In the genomic region with DNA sequence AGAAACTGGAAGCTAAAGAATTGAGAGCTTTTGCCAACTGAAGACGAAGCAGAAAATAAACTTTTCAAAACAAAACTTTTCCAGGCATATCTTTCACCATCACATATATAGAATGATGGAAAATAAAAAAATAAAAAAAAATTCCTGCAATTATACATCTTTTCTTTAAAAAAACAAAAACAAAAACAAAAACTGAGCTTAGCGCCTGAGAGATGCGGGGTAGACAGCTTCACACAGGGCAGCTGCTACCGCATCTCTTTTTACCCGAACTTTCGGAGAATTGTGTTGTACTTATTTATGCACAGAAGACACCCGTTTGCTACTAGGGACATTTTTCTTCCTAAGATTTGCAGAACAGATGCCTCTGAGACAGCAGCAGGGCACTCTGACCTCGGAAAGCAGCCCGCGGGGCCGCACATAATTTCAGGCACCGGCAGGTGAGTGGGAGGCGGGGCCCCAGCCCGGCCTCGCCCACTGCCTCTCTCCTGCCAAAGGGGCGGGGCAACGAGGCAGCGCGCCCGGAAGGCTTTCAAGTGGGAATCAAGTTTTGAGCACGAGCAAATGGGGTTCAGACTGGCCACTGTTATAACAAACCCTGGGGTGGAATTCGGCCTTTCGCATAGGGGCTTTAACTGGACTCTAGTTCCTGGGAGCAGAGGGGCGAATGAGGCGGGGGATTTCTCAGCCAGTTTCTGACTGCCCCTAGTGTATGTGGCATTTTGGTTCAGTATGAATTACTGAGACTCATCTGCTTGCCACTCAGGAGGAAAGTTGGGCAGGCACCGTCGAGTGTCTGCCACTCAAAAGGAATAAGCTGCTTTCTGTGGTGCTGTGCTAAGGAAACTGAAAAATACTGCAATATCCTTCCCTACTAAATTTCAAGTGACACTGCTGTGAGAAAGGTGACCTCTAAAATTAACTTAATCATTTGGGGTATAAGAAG, we compare ENCODE assay signal across 10 cellular contexts. TPM values are rescaled to one million over a fixed set of nuclear protein-coding genes. Genes with fewer than 3 reads are reported as not detected.
A peak's percentile ranks its signal among the peaks of the same experiment; 100 is the strongest.
DNase-seq lines count a peak whose midpoint lies in the region; ATAC-seq and TF ChIP-seq lines count a peak whose summit lies in the region.
"Had no signal": no experiment of that assay in that cellular context is flagged by ENCODE, and none has a peak within 500 bp of the region (broad histone marks: within the 10 kb centered on the region; RNA-seq: fewer than 3 reads in every experiment).

No MANE protein-coding gene starts in this region.

- H3K9ac ChIP-seq in liver (ENCODE audit: low read depth in 1 of 2, low read length in 2 of 2) (no peak overlapping the region), MM.1S (ENCODE audit: low read length) (no peak overlapping the region)

- peaks cover 25% of the 10 kb centered on the region for H3F3A ChIP-seq in MM.1S (ENCODE audit: insufficient read depth, low read length)

- no peak for ATAC-seq in GM18873 (IDR thresholded peaks at IDR 0.05; ENCODE audit: low FRiP score, unreplicated experiment)

- H3K9me2 ChIP-seq in MM.1S (replicated peaks; ENCODE audit: insufficient read depth, low read length) = no peaks in the 10 kb centered on the region

- H3K27ac ChIP-seq in ectodermal cell (ENCODE audit: insufficient read depth, low read depth, low read length, poor library complexity, severe bottlenecking) (no peak overlapping the region), liver (ENCODE audit: low read depth in 1 of 2, low read length in 2 of 2) (no peak overlapping the region), MM.1S (ENCODE audit: low read length) (no peak overlapping the region)

- peak in 1 of 2 donors; percentile 29 for TF ChIP-seq RAD21 in liver (IDR thresholded peaks at IDR 0.05)

- H3K36me3 ChIP-seq in ectodermal cell (ENCODE audit: control insufficient read depth, insufficient read depth, low read length) (no peaks in the 10 kb centered on the region), liver (ENCODE audit: control insufficient read depth in 4 of 4, insufficient read depth in 3 of 4, low read depth in 1 of 4, low read length in 3 of 4) (peaks cover 0 to 5% (median 1%) of the 10 kb centered on the region in 4 donors), MM.1S (replicated peaks; ENCODE audit: insufficient read depth, low read length) (no peaks in the 10 kb centered on the region)

- H3K4me3 ChIP-seq in ectodermal cell (ENCODE audit: insufficient read depth, low read depth, low read length) (peak overlapping the region; percentile 37), liver (ENCODE audit: low read depth in 1 of 3, low read length in 3 of 3) (peak overlapping the region; percentile 14 to 54 (median 38)), MM.1S (ENCODE audit: low read length) (no peak overlapping the region)

- H3K4me2 ChIP-seq in MM.1S (ENCODE audit: low read depth, low read length) = no peak overlapping the region

- no peak overlapping the region for H2AFZ ChIP-seq in MM.1S (ENCODE audit: low read length)

- H3K79me2 ChIP-seq in MM.1S (ENCODE audit: low read length) = peaks cover under 1% of the 10 kb centered on the region; the same call in 1 of the 2 replicates

- peak; percentile 12 for DNase-seq in COLO668 (lab: John Stamatoyannopoulos, UW; ENCODE audit: unreplicated experiment)
- peak; percentile 27 to 59 for DNase-seq in NCI-H187 (lab: John Stamatoyannopoulos, UW)
- DNase-seq in MM.1S = no peak
- DNase-seq in UCSD-AML1 (lab: John Stamatoyannopoulos, UW; ENCODE audit: unreplicated experiment) = no peak
- no peak for DNase-seq in NOMO-1 (lab: John Stamatoyannopoulos, UW; ENCODE audit: unreplicated experiment in 2 of 2)
- DNase-seq: activated naive CD8-positive, alpha-beta T cell treated with anti-CD3 and anti-CD28 coated beads, Interleukin-2, amount 10 ng/mL, durations not matched to agents 7 days and 5 days; CD4-positive, alpha-beta memory T cell had no signal

- no peaks in the 10 kb centered on the region for H3K4me1 ChIP-seq in ectodermal cell (ENCODE audit: control insufficient read depth, insufficient read depth, low read length)
- peaks cover 0 to 5% (median 3%) of the 10 kb centered on the region in 4 donors for H3K4me1 ChIP-seq in liver (ENCODE audit: control insufficient read depth in 4 of 4, insufficient read depth in 4 of 4, low read length in 3 of 4)
- peaks cover 35% of the 10 kb centered on the region for H3K4me1 ChIP-seq in MM.1S (ENCODE audit: low read length)

- no peaks in the 10 kb centered on the region for H4K20me1 ChIP-seq in MM.1S (ENCODE audit: insufficient read depth, low read length)

- peaks cover 10% of the 10 kb centered on the region for H3K27me3 ChIP-seq in ectodermal cell (ENCODE audit: control insufficient read depth, insufficient read depth, low read length, poor library complexity, severe bottlenecking)
- no peaks in the 10 kb centered on the region for H3K27me3 ChIP-seq in liver (ENCODE audit: control insufficient read depth in 4 of 4, insufficient read depth in 4 of 4, low read length in 3 of 4)
- H3K27me3 ChIP-seq in MM.1S (replicated peaks; ENCODE audit: insufficient read depth, low read length) = no peaks in the 10 kb centered on the region

- WGBS in ectodermal cell, 2 experiments = 22 to 26% methylated on average over 26 of the region's 27 CpGs
- 27% methylated on average over 27 of the region's 27 CpGs for WGBS in liver

- H3K9me3 ChIP-seq in ectodermal cell (ENCODE audit: control insufficient read depth, low read length) (no peaks in the 10 kb centered on the region), liver (ENCODE audit: control insufficient read depth in 4 of 4, low read length in 3 of 4) (no peaks in the 10 kb centered on the region), MM.1S (replicated peaks; ENCODE audit: insufficient read depth, low read length) (no peaks in the 10 kb centered on the region)

- TF ChIP-seq CTCF in liver (IDR thresholded peaks at IDR 0.05; ENCODE audit: low read depth, low read length, missing input control) = no peak
- no peak for TF ChIP-seq CTCF in MM.1S (IDR thresholded peaks at IDR 0.05; ENCODE audit: low read length)

TF ChIP-seq in liver, 16 proteins besides CTCF, POLR2A, EP300 and RAD21 (continues in another document):
- TF ChIP-seq, protein P1, sequence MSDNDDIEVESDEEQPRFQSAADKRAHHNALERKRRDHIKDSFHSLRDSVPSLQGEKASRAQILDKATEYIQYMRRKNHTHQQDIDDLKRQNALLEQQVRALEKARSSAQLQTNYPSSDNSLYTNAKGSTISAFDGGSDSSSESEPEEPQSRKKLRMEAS (IDR thresholded peaks at IDR 0.05) = no peak
- TF ChIP-seq RXRA (IDR thresholded peaks at IDR 0.05) (no peak), FOXA2 (IDR thresholded peaks at IDR 0.05) (no peak), SP1 (IDR thresholded peaks at IDR 0.05) (no peak), TAF1 (conservative IDR thresholded peaks at IDR 0.05) (no peak), JUND (IDR thresholded peaks at IDR 0.05) (no peak), HNF4A (conservative IDR thresholded peaks at IDR 0.05) (no peak), NR2F2 (IDR thresholded peaks at IDR 0.05) (no peak), FOXA1 (IDR thresholded peaks at IDR 0.05) (no peak), EGR1 (IDR thresholded peaks at IDR 0.05; ENCODE audit: low read depth in 2 of 2) (no peak)
- TF ChIP-seq, protein P2, sequence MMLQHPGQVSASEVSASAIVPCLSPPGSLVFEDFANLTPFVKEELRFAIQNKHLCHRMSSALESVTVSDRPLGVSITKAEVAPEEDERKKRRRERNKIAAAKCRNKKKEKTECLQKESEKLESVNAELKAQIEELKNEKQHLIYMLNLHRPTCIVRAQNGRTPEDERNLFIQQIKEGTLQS (IDR thresholded peaks at IDR 0.05) = no peak
- TF ChIP-seq, protein P3, sequence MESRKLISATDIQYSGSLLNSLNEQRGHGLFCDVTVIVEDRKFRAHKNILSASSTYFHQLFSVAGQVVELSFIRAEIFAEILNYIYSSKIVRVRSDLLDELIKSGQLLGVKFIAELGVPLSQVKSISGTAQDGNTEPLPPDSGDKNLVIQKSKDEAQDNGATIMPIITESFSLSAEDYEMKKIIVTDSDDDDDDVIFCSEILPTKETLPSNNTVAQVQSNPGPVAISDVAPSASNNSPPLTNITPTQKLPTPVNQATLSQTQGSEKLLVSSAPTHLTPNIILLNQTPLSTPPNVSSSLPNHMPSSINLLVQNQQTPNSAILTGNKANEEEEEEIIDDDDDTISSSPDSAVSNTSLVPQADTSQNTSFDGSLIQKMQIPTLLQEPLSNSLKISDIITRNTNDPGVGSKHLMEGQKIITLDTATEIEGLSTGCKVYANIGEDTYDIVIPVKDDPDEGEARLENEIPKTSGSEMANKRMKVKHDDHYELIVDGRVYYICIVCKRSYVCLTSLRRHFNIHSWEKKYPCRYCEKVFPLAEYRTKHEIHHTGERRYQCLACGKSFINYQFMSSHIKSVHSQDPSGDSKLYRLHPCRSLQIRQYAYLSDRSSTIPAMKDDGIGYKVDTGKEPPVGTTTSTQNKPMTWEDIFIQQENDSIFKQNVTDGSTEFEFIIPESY (IDR thresholded peaks at IDR 0.05) = no peak
- TF ChIP-seq, protein P4, sequence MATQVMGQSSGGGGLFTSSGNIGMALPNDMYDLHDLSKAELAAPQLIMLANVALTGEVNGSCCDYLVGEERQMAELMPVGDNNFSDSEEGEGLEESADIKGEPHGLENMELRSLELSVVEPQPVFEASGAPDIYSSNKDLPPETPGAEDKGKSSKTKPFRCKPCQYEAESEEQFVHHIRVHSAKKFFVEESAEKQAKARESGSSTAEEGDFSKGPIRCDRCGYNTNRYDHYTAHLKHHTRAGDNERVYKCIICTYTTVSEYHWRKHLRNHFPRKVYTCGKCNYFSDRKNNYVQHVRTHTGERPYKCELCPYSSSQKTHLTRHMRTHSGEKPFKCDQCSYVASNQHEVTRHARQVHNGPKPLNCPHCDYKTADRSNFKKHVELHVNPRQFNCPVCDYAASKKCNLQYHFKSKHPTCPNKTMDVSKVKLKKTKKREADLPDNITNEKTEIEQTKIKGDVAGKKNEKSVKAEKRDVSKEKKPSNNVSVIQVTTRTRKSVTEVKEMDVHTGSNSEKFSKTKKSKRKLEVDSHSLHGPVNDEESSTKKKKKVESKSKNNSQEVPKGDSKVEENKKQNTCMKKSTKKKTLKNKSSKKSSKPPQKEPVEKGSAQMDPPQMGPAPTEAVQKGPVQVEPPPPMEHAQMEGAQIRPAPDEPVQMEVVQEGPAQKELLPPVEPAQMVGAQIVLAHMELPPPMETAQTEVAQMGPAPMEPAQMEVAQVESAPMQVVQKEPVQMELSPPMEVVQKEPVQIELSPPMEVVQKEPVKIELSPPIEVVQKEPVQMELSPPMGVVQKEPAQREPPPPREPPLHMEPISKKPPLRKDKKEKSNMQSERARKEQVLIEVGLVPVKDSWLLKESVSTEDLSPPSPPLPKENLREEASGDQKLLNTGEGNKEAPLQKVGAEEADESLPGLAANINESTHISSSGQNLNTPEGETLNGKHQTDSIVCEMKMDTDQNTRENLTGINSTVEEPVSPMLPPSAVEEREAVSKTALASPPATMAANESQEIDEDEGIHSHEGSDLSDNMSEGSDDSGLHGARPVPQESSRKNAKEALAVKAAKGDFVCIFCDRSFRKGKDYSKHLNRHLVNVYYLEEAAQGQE (IDR thresholded peaks at IDR 0.05) = no peak

RNA-seq across cellular contexts. Expression of a gene that starts 18.5 kb away (rescaled TPM):
- polyA plus RNA-seq in ectodermal cell (2013, experiment 1 of 4) = 56.8 TPM
- 55.5 TPM for polyA plus RNA-seq in ectodermal cell (2013, experiment 2 of 4)
- polyA plus RNA-seq in ectodermal cell (2013, experiment 3 of 4) = 38.8 TPM
- 44.2 TPM for polyA plus RNA-seq in ectodermal cell (2013, experiment 4 of 4)
- total RNA-seq in liver = 10 to 100 TPM; 13.6 to 13.9 TPM
- polyA plus RNA-seq in liver = 10 to 100 TPM in 1 of 2 donors, 1 to 10 TPM in 1; 5.2 to 25.0 TPM

Comparison
In these comparisons a context has a peak if more than half of its experiments do, and no peak if none do; other contexts are left out.
1. DNase-seq: peak in COLO668 (single experiment) and NCI-H187 (2 of 2); none in MM.1S (single experiment), UCSD-AML1 (single experiment) and NOMO-1 (0 of 2).